In genomic region chr10:47218803-47219202, GRCh38 we compare ENCODE assay signal across 1 cellular context.
TF ChIP-seq lines count a peak whose summit lies in the region.

No MANE protein-coding gene starts in this region.

TF ChIP-seq in H1, 55 proteins besides CTCF, POLR2A, EP300 and RAD21 (continued from another document):
- TF ChIP-seq CHD2 (IDR thresholded peaks at IDR 0.05; ENCODE audit: low read length): no peak
